In genomic region chr18:76672627-76673026, GRCh38 we compare ENCODE assay signal across 24 cellular contexts.
DNase-seq lines count a peak whose midpoint lies in the region; ATAC-seq, FAIRE-seq and TF ChIP-seq lines count a peak whose summit lies in the region.
"Had no signal": no experiment of that assay in that cellular context is flagged by ENCODE, and none has a peak within 500 bp of the region (broad histone marks: within the 10 kb centered on the region; RNA-seq: fewer than 3 reads in every experiment).

No MANE protein-coding gene starts in this region.

- H2BK12ac ChIP-seq in H1 (ENCODE audit: low read depth, low read length) (no peak overlapping the region), mesenchymal stem cell (ENCODE audit: low read length in 2 of 2) (no peak overlapping the region)

- no peaks in the 10 kb centered on the region for H4K20me1 ChIP-seq in IMR-90 (ENCODE audit: insufficient read depth, low read length)
- H4K20me1 ChIP-seq in H1 (replicated peaks in 1 of 2; ENCODE audit: control insufficient read depth in 1 of 2, insufficient read depth in 2 of 2, low read length in 2 of 2) = no peaks in the 10 kb centered on the region

- peaks cover 3% of the 10 kb centered on the region for H3K9me3 ChIP-seq in IMR-90 (ENCODE audit: control insufficient read depth, insufficient read depth, low read length)
- H3K9me3 ChIP-seq in H1 (ENCODE audit: insufficient read depth in 2 of 2, low read depth in 1 of 2, low read length in 1 of 2) = no peaks in the 10 kb centered on the region
- H3K9me3 ChIP-seq in mesenchymal stem cell (ENCODE audit: control insufficient read depth, low read length) = no peaks in the 10 kb centered on the region
- H3K9me3 ChIP-seq: lower lobe of right lung, thyroid gland had no signal

- no peak for FAIRE-seq in H1 (lab: Jason Lieb, UNC)
- FAIRE-seq: endometrium, GM12892, keratinocyte had no signal

- no peak overlapping the region for H2AK9ac ChIP-seq in IMR-90 (replicated peaks; ENCODE audit: low read depth, low read length, poor library complexity)

- TF ChIP-seq POLR2A in IMR-90 (IDR thresholded peaks at IDR 0.05; ENCODE audit: low read depth, low read length) (no peak), H1 (IDR thresholded peaks at IDR 0.05; ENCODE audit: control extremely low read depth in 1 of 2, low read depth in 2 of 2, low read length in 2 of 2) (no peak)

- CTCF ChIA-PET in IMR-90 (lab: Yijun Ruan, JAX) = no interaction called here
- CTCF ChIA-PET in H1 (lab: Charles Lee; ENCODE audit: partially characterized antibody) = interaction anchor here (2.4 kb wide), 1 partner anchor 37 kb away, joined by 8 read pairs; no protein-coding TSS in a partner anchor

- no TSS peak for BruUV-seq in IMR-90 (replicated peaks; lab: Mats Ljungman, UMichigan)

- peak; percentile 54 for DNase-seq in EL
- peak; percentile 81 for DNase-seq in IMR-90
- DNase-seq in H1 (ENCODE audit: low read depth in 1 of 2, low spot score in 2 of 2) = no peak
- peak; percentile 36 for DNase-seq in mesenchymal stem cell
- DNase-seq in mesenteric fat pad (ENCODE audit: low spot score) = no peak
- DNase-seq in GM20000 (ENCODE audit: low spot score) = no peak
- no peak for DNase-seq in NCI-H2107 treated with DMSO at 0.1 percent for 48 hours (lab: John Stamatoyannopoulos, UW; ENCODE audit: unreplicated experiment)
- DNase-seq in hepatic stellate cell (ENCODE audit: low spot score) = no peak
- DNase-seq: activated CD4-positive, alpha-beta T cell treated with anti-CD3 and anti-CD28 coated beads, Interleukin-2, amount 10 ng/mL, durations not matched to agents 7 days and 5 days; activated naive CD8-positive, alpha-beta T cell treated with anti-CD3 and anti-CD28 coated beads, Interleukin-2, amount 10 ng/mL, durations not matched to agents 7 days and 5 days; AML-193; CD8-positive, alpha-beta T cell; DMS153; foreskin melanocyte; lower lobe of right lung; NCI-H1436; NCI-H69; stimulated activated CD4-positive, alpha-beta T cell treated with anti-CD3 and anti-CD28 coated beads, Interleukin-12 subunit alpha, Interleukin-12 subunit beta, amount 100 ng/mL, for 4 hours; stimulated activated CD4-positive, alpha-beta T cell treated with anti-CD3 and anti-CD28 coated beads, Interleukin-4, amount 100 ng/mL, for 4 hours; thyroid gland had no signal

- no peak overlapping the region for H3K4ac ChIP-seq in IMR-90 (ENCODE audit: low read depth, low read length)
- no peak overlapping the region for H3K4ac ChIP-seq in H1 (replicated peaks; ENCODE audit: insufficient read length, low read depth, low read length)
- no peak overlapping the region for H3K4ac ChIP-seq in mesenchymal stem cell (ENCODE audit: low read depth in 1 of 2, low read length in 2 of 2)

- H3K9ac ChIP-seq in IMR-90 (ENCODE audit: low read depth, low read length) = no peak overlapping the region
- H3K9ac ChIP-seq in H1 (replicated peaks in 1 of 4; ENCODE audit: extremely low read depth in 1 of 4, low read depth in 3 of 4, low read length in 3 of 4) = no peak overlapping the region
- no peak overlapping the region for H3K9ac ChIP-seq in mesenchymal stem cell (ENCODE audit: low read length)

- peaks cover 7% of the 10 kb centered on the region for H3K27me3 ChIP-seq in IMR-90 (ENCODE audit: control insufficient read depth, insufficient read depth, low read length)
- H3K27me3 ChIP-seq in H1 (replicated peaks in 1 of 4; ENCODE audit: control insufficient read depth in 3 of 4, extremely low read depth in 1 of 4, insufficient read depth in 3 of 4, low read length in 3 of 4) = no peaks in the 10 kb centered on the region
- H3K27me3 ChIP-seq in mesenchymal stem cell (ENCODE audit: control insufficient read depth in 1 of 2, insufficient read depth in 1 of 2, low read length in 2 of 2) = peaks cover 5 to 27% of the 10 kb centered on the region in 2 experiments
- H3K27me3 ChIP-seq: thyroid gland had no signal

- POLR2A ChIA-PET in IMR-90 (lab: Charles Lee; ENCODE audit: unreplicated experiment) (no interaction called here), H1 (lab: Charles Lee; ENCODE audit: partially characterized antibody) (no interaction called here)

- H3K36me3 ChIP-seq in IMR-90 (ENCODE audit: control insufficient read depth, insufficient read depth, low read length) (no peaks in the 10 kb centered on the region), H1 (ENCODE audit: control insufficient read depth in 2 of 4, insufficient read depth in 4 of 4, low read length in 3 of 4) (no peaks in the 10 kb centered on the region), mesenchymal stem cell (ENCODE audit: control insufficient read depth in 1 of 2, insufficient read depth in 2 of 2, low read depth in 1 of 2, low read length in 2 of 2) (no peaks in the 10 kb centered on the region)
- H3K36me3 ChIP-seq: lower lobe of right lung, thyroid gland had no signal

- H2AK5ac ChIP-seq in IMR-90 (ENCODE audit: low read depth, low read length) = no peak overlapping the region
- no peak overlapping the region for H2AK5ac ChIP-seq in H1 (ENCODE audit: low read depth, low read length)
- no peak overlapping the region for H2AK5ac ChIP-seq in mesenchymal stem cell (ENCODE audit: low read length, severe bottlenecking)

- no peak for TF ChIP-seq CTCF in IMR-90 (conservative IDR thresholded peaks at IDR 0.05; ENCODE audit: low read depth, low read length)
- no peak for TF ChIP-seq CTCF in H1 (IDR thresholded peaks at IDR 0.05; ENCODE audit: control extremely low read depth in 1 of 3, insufficient read depth in 1 of 3, low read depth in 1 of 3, low read length in 3 of 3)
- TF ChIP-seq CTCF in GM20000 (IDR thresholded peaks at IDR 0.05; ENCODE audit: extremely low read depth, missing control alignments) = no peak

- intact Hi-C loops in IMR-90 (cut with micrococcal nuclease) = no loop called here

- TF ChIP-seq RAD21 in IMR-90 (IDR thresholded peaks at IDR 0.05; ENCODE audit: low read length) = no peak
- TF ChIP-seq RAD21 in H1 (IDR thresholded peaks at IDR 0.05 in 1 of 2, conservative IDR thresholded peaks at IDR 0.05 in 1 of 2; ENCODE audit: low read depth in 2 of 2, low read length in 2 of 2) = no peak

- H3K4me2 ChIP-seq in IMR-90 (ENCODE audit: low read depth, low read length) (no peak overlapping the region), H1 (ENCODE audit: insufficient read depth in 1 of 2, low read depth in 2 of 2, low read length in 2 of 2) (no peak overlapping the region), mesenchymal stem cell (ENCODE audit: low read length, poor library complexity, severe bottlenecking) (no peak overlapping the region)

- no peaks in the 10 kb centered on the region for H3K79me1 ChIP-seq in IMR-90 (ENCODE audit: low read depth in 1 of 2, low read length in 2 of 2)
- H3K79me1 ChIP-seq in H1 (ENCODE audit: low read depth, low read length) = no peaks in the 10 kb centered on the region
- no peaks in the 10 kb centered on the region for H3K79me1 ChIP-seq in mesenchymal stem cell (replicated peaks; ENCODE audit: low read length, poor library complexity, severe bottlenecking)

- H2BK20ac ChIP-seq in IMR-90 (ENCODE audit: low read depth, low read length) (no peak overlapping the region), H1 (ENCODE audit: low read length) (peak overlapping the region; percentile 44; the same call in 1 of the 2 replicates)

- no peaks in the 10 kb centered on the region for H3K9me1 ChIP-seq in IMR-90 (ENCODE audit: insufficient read depth, low read length)

- H3K23ac ChIP-seq in IMR-90 (ENCODE audit: low read depth, low read length) = no peak overlapping the region
- H3K23ac ChIP-seq in H1 (ENCODE audit: insufficient read length) = no peak overlapping the region
- H3K23ac ChIP-seq in mesenchymal stem cell (ENCODE audit: low read length in 2 of 2) = no peak overlapping the region

- H2BK5ac ChIP-seq in IMR-90 (ENCODE audit: low read depth, low read length, poor library complexity, severe bottlenecking) (no peak overlapping the region), H1 (ENCODE audit: low read depth, low read length) (no peak overlapping the region), mesenchymal stem cell (ENCODE audit: low read depth, low read length, poor library complexity, severe bottlenecking) (no peak overlapping the region)

- no CpG with 5 or more reads among the region's 3 CpGs for WGBS in IMR-90 (ENCODE audit: extremely low coverage in 2 of 2, insufficient read length in 1 of 2), 2 experiments
- 90% methylated on average over 3 of the region's 3 CpGs; no CpG with 5 or more reads in 1 of the 2 experiments for WGBS in H1 (ENCODE audit: extremely low coverage in 1 of 2, insufficient coverage in 1 of 2, insufficient read length in 1 of 2, insufficient replicate concordance in 2 of 2, low coverage in 1 of 2, low lambda C conversion rate in 2 of 2, missing lambda C conversion rate in 1 of 2), 2 experiments
- 50% methylated on average over 2 of the region's 3 CpGs for WGBS in mesenchymal stem cell

- H4K91ac ChIP-seq in IMR-90 (ENCODE audit: insufficient read depth, low read depth, low read length) = no peak overlapping the region
- no peak overlapping the region for H4K91ac ChIP-seq in H1 (replicated peaks; ENCODE audit: insufficient read length, low read length)
- H4K91ac ChIP-seq in mesenchymal stem cell (ENCODE audit: low read length) = no peak overlapping the region

- H3K4me3 ChIP-seq in IMR-90 (ENCODE audit: insufficient read depth, low read depth, low read length) (no peak overlapping the region), H1 (ENCODE audit: extremely low read depth in 1 of 4, insufficient read depth in 2 of 4, low read depth in 3 of 4, low read length in 4 of 4) (no peak overlapping the region), mesenchymal stem cell (ENCODE audit: insufficient read depth in 1 of 2, low read depth in 1 of 2, low read length in 2 of 2) (no peak overlapping the region)
- H3K4me3 ChIP-seq: lower lobe of right lung, thyroid gland had no signal

- H2BK15ac ChIP-seq in IMR-90 (ENCODE audit: low read depth, low read length) (no peak overlapping the region), H1 (ENCODE audit: low read length) (no peak overlapping the region), mesenchymal stem cell (ENCODE audit: low read depth, poor library complexity, severe bottlenecking) (no peak overlapping the region)

- H3K23me2 ChIP-seq in H1 (ENCODE audit: low read depth, low read length) = no peaks in the 10 kb centered on the region

- dilution Hi-C loops in IMR-90 (cut with HindIII; ENCODE audit: low sequenced_read_pairs, unreplicated experiment) = no loop called here

- no peak overlapping the region for H4K8ac ChIP-seq in IMR-90 (ENCODE audit: low read depth in 2 of 2, low read length in 2 of 2)
- no peak overlapping the region for H4K8ac ChIP-seq in H1 (ENCODE audit: extremely low read depth, insufficient read depth, low read length)
- no peak overlapping the region for H4K8ac ChIP-seq in mesenchymal stem cell (ENCODE audit: low read length)

- H3K18ac ChIP-seq in IMR-90 (ENCODE audit: low read depth, low read length) = no peak overlapping the region
- H3K18ac ChIP-seq in H1 (ENCODE audit: extremely low read depth, low read length) = no peak overlapping the region
- H3K18ac ChIP-seq in mesenchymal stem cell (ENCODE audit: low read depth in 1 of 2, low read length in 2 of 2) = no peak overlapping the region

- H2BK120ac ChIP-seq in IMR-90 (ENCODE audit: low read depth, low read length) (no peak overlapping the region), H1 (replicated peaks; ENCODE audit: low read depth, low read length) (no peak overlapping the region), mesenchymal stem cell (ENCODE audit: low read depth, low read length) (no peak overlapping the region)

- H3K14ac ChIP-seq in IMR-90 (replicated peaks; ENCODE audit: low read depth, low read length) = no peak overlapping the region
- no peak overlapping the region for H3K14ac ChIP-seq in H1 (ENCODE audit: insufficient read length)
- H3K14ac ChIP-seq in mesenchymal stem cell (ENCODE audit: low read length in 2 of 2) = no peak overlapping the region

- in situ Hi-C loops in IMR-90 (cut with MboI; ENCODE audit: low sequenced_read_pairs) = no loop called here

- H4K5ac ChIP-seq in IMR-90 (ENCODE audit: low read depth, low read length) (no peak overlapping the region), H1 (ENCODE audit: insufficient read length, low read depth, low read length) (no peak overlapping the region)

- H3K27ac ChIP-seq in IMR-90 (ENCODE audit: insufficient read depth, low read length) (no peak overlapping the region), H1 (ENCODE audit: low read depth, low read length) (no peak overlapping the region), mesenchymal stem cell (ENCODE audit: low read length, poor library complexity, severe bottlenecking) (no peak overlapping the region)
- H3K27ac ChIP-seq: lower lobe of right lung, thyroid gland, VCaP had no signal

- no peaks in the 10 kb centered on the region for H3K79me2 ChIP-seq in H1 (ENCODE audit: control insufficient read depth in 1 of 2, insufficient read depth in 2 of 2, low read length in 2 of 2)

- H2AFZ ChIP-seq in IMR-90 (replicated peaks; ENCODE audit: low read length, poor library complexity) = no peak overlapping the region
- no peak overlapping the region for H2AFZ ChIP-seq in H1 (ENCODE audit: low read length)
- H2AFZ ChIP-seq in mesenchymal stem cell (ENCODE audit: low read depth, low read length) = no peak overlapping the region

- H3K4me1 ChIP-seq in IMR-90 (ENCODE audit: control insufficient read depth, insufficient read depth, low read length) (no peaks in the 10 kb centered on the region), H1 (replicated peaks in 1 of 4; ENCODE audit: control insufficient read depth in 3 of 4, insufficient read depth in 4 of 4, low read length in 3 of 4) (peaks cover 0 to 10% (median 0%) of the 10 kb centered on the region in 4 experiments; a peak in 1 of 7 replicates), mesenchymal stem cell (ENCODE audit: control insufficient read depth, insufficient read depth, low read depth, low read length) (peaks cover 1% of the 10 kb centered on the region)
- H3K4me1 ChIP-seq: lower lobe of right lung, thyroid gland had no signal

- no peak for TF ChIP-seq EP300 in H1 (IDR thresholded peaks at IDR 0.05; ENCODE audit: borderline replicate concordance in 1 of 2, low read depth in 2 of 2, low read length in 2 of 2)

- H3K56ac ChIP-seq in IMR-90 (ENCODE audit: extremely low read depth, insufficient read depth, low read length) = no peak overlapping the region
- no peak overlapping the region for H3K56ac ChIP-seq in H1 (replicated peaks; ENCODE audit: insufficient read length, low read depth, low read length)

- peak; percentile 72 for ATAC-seq in IMR-90 (ENCODE audit: low read depth)
- ATAC-seq: CD8-positive, alpha-beta T cell had no signal

Comparison
In these comparisons a context has a peak if more than half of its experiments do, and no peak if none do; other contexts are left out.
1. DNase-seq: peak in EL (single experiment), IMR-90 (single experiment) and mesenchymal stem cell (single experiment); none in H1 (0 of 2), mesenteric fat pad (single experiment), GM20000 (single experiment), NCI-H2107 treated with DMSO at 0.1 percent for 48 hours (single experiment) and hepatic stellate cell (single experiment).